ENCODE assay signal across 9 cellular contexts in genomic region chr19:1238373-1239303, GRCh38. TPM values are rescaled to one million over a fixed set of nuclear protein-coding genes. Genes with fewer than 3 reads are reported as not detected.
DNase-seq lines count a peak whose midpoint lies in the region; ATAC-seq and TF ChIP-seq lines count a peak whose summit lies in the region.
"Had no signal": no experiment of that assay in that cellular context is flagged by ENCODE, and none has a peak within 500 bp of the region (broad histone marks: within the 10 kb centered on the region; RNA-seq: fewer than 3 reads in every experiment).

No MANE protein-coding gene starts in this region.

- H3K27ac ChIP-seq in CD4-positive, CD25-positive, alpha-beta regulatory T cell (ENCODE audit: insufficient read depth, low read length, poor library complexity, severe bottlenecking), result no peak overlapping the region
- H3K27ac ChIP-seq in PC-9, result no peak overlapping the region
- H3K27ac ChIP-seq in effector memory CD4-positive, alpha-beta T cell (ENCODE audit: insufficient read depth, low read length, poor library complexity, severe bottlenecking), result no peak overlapping the region
- H3K27ac ChIP-seq in parathyroid adenoma, result no peak overlapping the region

- H3K9me3 ChIP-seq in CD4-positive, CD25-positive, alpha-beta regulatory T cell (ENCODE audit: control insufficient read depth in 2 of 2, low read length in 2 of 2), result no peaks in the 10 kb centered on the region
- no peaks in the 10 kb centered on the region for H3K9me3 ChIP-seq in PC-9 (ENCODE audit: insufficient read depth, low read depth)
- H3K9me3 ChIP-seq in effector memory CD4-positive, alpha-beta T cell (ENCODE audit: control insufficient read depth, low read length), result no peaks in the 10 kb centered on the region
- H3K9me3 ChIP-seq in parathyroid adenoma (ENCODE audit: control insufficient read depth, low read length), result no peaks in the 10 kb centered on the region
- H3K9me3 ChIP-seq: neutrophil had no signal

- POLR2A ChIA-PET in PC-9 (lab: Charles Lee; ENCODE audit: unreplicated experiment), result no interaction called here

- DNase-seq in CD4-positive, CD25-positive, alpha-beta regulatory T cell, result no peak
- DNase-seq in PC-9 (no peak), GM19238 (ENCODE audit: insufficient read length, low spot score) (no peak), NCI-H748 (lab: John Stamatoyannopoulos, UW; ENCODE audit: unreplicated experiment) (no peak), MV-4-11 (lab: John Stamatoyannopoulos, UW) (no peak)
- no peak for DNase-seq in effector memory CD4-positive, alpha-beta T cell

- peak overlapping the region; percentile 68 to 76 (median 71) for H3K27ac Mint-ChIP-seq in CD4-positive, CD25-positive, alpha-beta regulatory T cell

- intact Hi-C loops in PC-9 (cut with micrococcal nuclease; ENCODE audit: unreplicated experiment), result no loop called here

- H2AFZ ChIP-seq in PC-9 (no peak overlapping the region), parathyroid adenoma (no peak overlapping the region)

- H3K4me1 ChIP-seq in CD4-positive, CD25-positive, alpha-beta regulatory T cell (ENCODE audit: control insufficient read depth, insufficient read depth, low read length, poor library complexity, severe bottlenecking), result peaks cover 43% of the 10 kb centered on the region
- H3K4me1 ChIP-seq in PC-9 (replicated peaks; ENCODE audit: insufficient read depth) (peaks cover 16% of the 10 kb centered on the region), parathyroid adenoma (peaks cover 16% of the 10 kb centered on the region)
- peaks cover 28% of the 10 kb centered on the region for H3K4me1 ChIP-seq in effector memory CD4-positive, alpha-beta T cell (ENCODE audit: control insufficient read depth, insufficient read depth, low read length, poor library complexity, severe bottlenecking)

- peaks cover 9% of the 10 kb centered on the region for H3K79me2 ChIP-seq in PC-9 (ENCODE audit: low read depth)
- H3K79me2 ChIP-seq in parathyroid adenoma, result no peaks in the 10 kb centered on the region

- H3K36me3 ChIP-seq in CD4-positive, CD25-positive, alpha-beta regulatory T cell (ENCODE audit: control insufficient read depth, insufficient read depth, low read length), result no peaks in the 10 kb centered on the region
- no peaks in the 10 kb centered on the region for H3K36me3 ChIP-seq in PC-9 (ENCODE audit: low read depth)
- no peaks in the 10 kb centered on the region for H3K36me3 ChIP-seq in effector memory CD4-positive, alpha-beta T cell (ENCODE audit: control insufficient read depth, insufficient read depth, low read length)
- H3K36me3 ChIP-seq in parathyroid adenoma (ENCODE audit: control insufficient read depth, insufficient read depth, low read length), result no peaks in the 10 kb centered on the region
- H3K36me3 ChIP-seq: neutrophil had no signal

- H3K4me3 ChIP-seq in CD4-positive, CD25-positive, alpha-beta regulatory T cell (ENCODE audit: low read depth, low read length), result no peak overlapping the region
- H3K4me3 ChIP-seq in PC-9, result no peak overlapping the region
- H3K4me3 ChIP-seq in effector memory CD4-positive, alpha-beta T cell (ENCODE audit: insufficient read depth, low read depth, low read length, poor library complexity, severe bottlenecking), result peak overlapping the region; percentile 22
- H3K4me3 ChIP-seq in parathyroid adenoma (ENCODE audit: low read depth, low read length), result no peak overlapping the region

- H3K9me2 ChIP-seq in PC-9 (ENCODE audit: insufficient read depth), result no peaks in the 10 kb centered on the region

- H3K27me3 ChIP-seq in CD4-positive, CD25-positive, alpha-beta regulatory T cell (ENCODE audit: control insufficient read depth, insufficient read depth, low read length), result no peaks in the 10 kb centered on the region
- no peaks in the 10 kb centered on the region for H3K27me3 ChIP-seq in PC-9 (ENCODE audit: insufficient read depth, low read depth)
- peaks cover 6% of the 10 kb centered on the region for H3K27me3 ChIP-seq in effector memory CD4-positive, alpha-beta T cell (replicated peaks; ENCODE audit: control insufficient read depth, insufficient read depth, low read length, poor library complexity, severe bottlenecking)
- H3K27me3 ChIP-seq in parathyroid adenoma (ENCODE audit: control insufficient read depth, insufficient read depth, low read length), result no peaks in the 10 kb centered on the region

- H3F3A ChIP-seq in PC-9 (ENCODE audit: insufficient read depth, low read depth), result peaks cover 27% of the 10 kb centered on the region; the same call in 1 of the 2 replicates

- H4K20me1 ChIP-seq in PC-9 (ENCODE audit: insufficient read depth), result no peaks in the 10 kb centered on the region

- no peak for ATAC-seq in CD4-positive, CD25-positive, alpha-beta regulatory T cell (ENCODE audit: low read depth in 2 of 2)
- no peak for ATAC-seq in GM21723 (IDR thresholded peaks at IDR 0.05; ENCODE audit: unreplicated experiment)

- H3K36me3 Mint-ChIP-seq in CD4-positive, CD25-positive, alpha-beta regulatory T cell, result no peaks in the 10 kb centered on the region

- H3K4me1 Mint-ChIP-seq in CD4-positive, CD25-positive, alpha-beta regulatory T cell, result peaks cover 0 to 42% (median 17%) of the 10 kb centered on the region in 4 donors

- no peak overlapping the region for H3K9ac ChIP-seq in parathyroid adenoma

- no peak for TF ChIP-seq CTCF in PC-9 (conservative IDR thresholded peaks at IDR 0.05)
- TF ChIP-seq CTCF in parathyroid adenoma (IDR thresholded peaks at IDR 0.05), result no peak

- H3K4me3 Mint-ChIP-seq in CD4-positive, CD25-positive, alpha-beta regulatory T cell, result peak overlapping the region; percentile 83 to 89 (median 86)

- peaks cover 21% of the 10 kb centered on the region for H3K27me3 Mint-ChIP-seq in CD4-positive, CD25-positive, alpha-beta regulatory T cell

- H3K9me3 Mint-ChIP-seq in CD4-positive, CD25-positive, alpha-beta regulatory T cell, result peaks cover 0 to 3% (median 0%) of the 10 kb centered on the region in 7 donors

- no TSS peak for BruUV-seq in PC-9 (replicated peaks; lab: Mats Ljungman, UMichigan)

- peak overlapping the region; percentile 53; the same call in 1 of the 2 replicates for H3K4me2 ChIP-seq in PC-9
- peak overlapping the region; percentile 49 for H3K4me2 ChIP-seq in parathyroid adenoma (ENCODE audit: low read length)

- CTCF ChIA-PET in PC-9 (lab: Charles Lee), result no interaction called here

RNA-seq across cellular contexts. Expression of gene CBARP, which starts 0.8 kb away (rescaled TPM):
- total RNA-seq in CD4-positive, CD25-positive, alpha-beta regulatory T cell, result 0.12 TPM
- not detected for polyA plus RNA-seq in CD4-positive, CD25-positive, alpha-beta regulatory T cell
- 1.8 and 1.9 TPM in 2 replicates for total RNA-seq in PC-9 (2021)

RNA-seq across cellular contexts. Expression of gene ATP5F1D, which starts 2.9 kb away (rescaled TPM):
- 124 TPM for total RNA-seq in CD4-positive, CD25-positive, alpha-beta regulatory T cell
- polyA plus RNA-seq in CD4-positive, CD25-positive, alpha-beta regulatory T cell, result 100 to 1,000 TPM; 208 to 236 (median 223) TPM
- 157 and 214 TPM in 2 replicates for total RNA-seq in PC-9 (2021)

RNA-seq across cellular contexts. Expression of gene MIDN, which starts 9.7 kb away (rescaled TPM):
- total RNA-seq in CD4-positive, CD25-positive, alpha-beta regulatory T cell, result 126 TPM
- polyA plus RNA-seq in CD4-positive, CD25-positive, alpha-beta regulatory T cell, result 1 to 10 TPM; 1.4 to 3.4 (median 1.8) TPM
- total RNA-seq in PC-9 (2021), result 61.4 and 92.0 TPM in 2 replicates

RNA-seq across cellular contexts. Expression of gene CIRBP, which starts 30.5 kb away (rescaled TPM):
- total RNA-seq in CD4-positive, CD25-positive, alpha-beta regulatory T cell, result 497 TPM
- polyA plus RNA-seq in CD4-positive, CD25-positive, alpha-beta regulatory T cell, result 100 to 1,000 TPM; 172 to 243 (median 210) TPM
- total RNA-seq in PC-9 (2021), result 86.9 and 143 TPM in 2 replicates

RNA-seq across cellular contexts. Expression of gene STK11, which starts 33.1 kb away (rescaled TPM):
- total RNA-seq in CD4-positive, CD25-positive, alpha-beta regulatory T cell, result 71.4 TPM
- polyA plus RNA-seq in CD4-positive, CD25-positive, alpha-beta regulatory T cell, result 10 to 100 TPM; 11.9 to 23.0 (median 17.4) TPM
- total RNA-seq in PC-9 (2021), result 53.0 and 59.5 TPM in 2 replicates
